ENCODE assay signal across 1 cellular context in the genomic region with DNA sequence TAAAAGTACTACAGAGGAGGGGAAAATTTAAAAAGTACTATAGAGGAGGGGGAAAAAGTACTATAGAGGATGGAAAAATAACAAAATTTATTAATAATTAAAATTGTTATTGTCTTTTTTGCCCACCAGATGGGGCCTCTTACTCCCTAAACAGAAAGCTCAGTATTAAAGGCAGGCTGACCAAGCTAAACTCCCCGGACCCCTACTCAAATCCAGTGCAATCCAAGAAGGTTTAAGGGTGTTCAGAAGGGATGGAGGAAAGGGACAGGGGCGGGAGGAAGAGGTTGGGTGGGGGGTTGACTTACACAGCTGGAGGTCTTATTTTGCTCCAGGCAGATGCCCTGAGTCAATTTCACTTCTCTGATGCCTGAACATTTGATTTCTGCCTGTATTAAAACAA.
TF ChIP-seq lines count a peak whose summit lies in the region.

No MANE protein-coding gene starts in this region.

TF ChIP-seq in GM23338, 12 proteins besides CTCF, POLR2A, EP300 and RAD21:
- TF ChIP-seq, protein P1, sequence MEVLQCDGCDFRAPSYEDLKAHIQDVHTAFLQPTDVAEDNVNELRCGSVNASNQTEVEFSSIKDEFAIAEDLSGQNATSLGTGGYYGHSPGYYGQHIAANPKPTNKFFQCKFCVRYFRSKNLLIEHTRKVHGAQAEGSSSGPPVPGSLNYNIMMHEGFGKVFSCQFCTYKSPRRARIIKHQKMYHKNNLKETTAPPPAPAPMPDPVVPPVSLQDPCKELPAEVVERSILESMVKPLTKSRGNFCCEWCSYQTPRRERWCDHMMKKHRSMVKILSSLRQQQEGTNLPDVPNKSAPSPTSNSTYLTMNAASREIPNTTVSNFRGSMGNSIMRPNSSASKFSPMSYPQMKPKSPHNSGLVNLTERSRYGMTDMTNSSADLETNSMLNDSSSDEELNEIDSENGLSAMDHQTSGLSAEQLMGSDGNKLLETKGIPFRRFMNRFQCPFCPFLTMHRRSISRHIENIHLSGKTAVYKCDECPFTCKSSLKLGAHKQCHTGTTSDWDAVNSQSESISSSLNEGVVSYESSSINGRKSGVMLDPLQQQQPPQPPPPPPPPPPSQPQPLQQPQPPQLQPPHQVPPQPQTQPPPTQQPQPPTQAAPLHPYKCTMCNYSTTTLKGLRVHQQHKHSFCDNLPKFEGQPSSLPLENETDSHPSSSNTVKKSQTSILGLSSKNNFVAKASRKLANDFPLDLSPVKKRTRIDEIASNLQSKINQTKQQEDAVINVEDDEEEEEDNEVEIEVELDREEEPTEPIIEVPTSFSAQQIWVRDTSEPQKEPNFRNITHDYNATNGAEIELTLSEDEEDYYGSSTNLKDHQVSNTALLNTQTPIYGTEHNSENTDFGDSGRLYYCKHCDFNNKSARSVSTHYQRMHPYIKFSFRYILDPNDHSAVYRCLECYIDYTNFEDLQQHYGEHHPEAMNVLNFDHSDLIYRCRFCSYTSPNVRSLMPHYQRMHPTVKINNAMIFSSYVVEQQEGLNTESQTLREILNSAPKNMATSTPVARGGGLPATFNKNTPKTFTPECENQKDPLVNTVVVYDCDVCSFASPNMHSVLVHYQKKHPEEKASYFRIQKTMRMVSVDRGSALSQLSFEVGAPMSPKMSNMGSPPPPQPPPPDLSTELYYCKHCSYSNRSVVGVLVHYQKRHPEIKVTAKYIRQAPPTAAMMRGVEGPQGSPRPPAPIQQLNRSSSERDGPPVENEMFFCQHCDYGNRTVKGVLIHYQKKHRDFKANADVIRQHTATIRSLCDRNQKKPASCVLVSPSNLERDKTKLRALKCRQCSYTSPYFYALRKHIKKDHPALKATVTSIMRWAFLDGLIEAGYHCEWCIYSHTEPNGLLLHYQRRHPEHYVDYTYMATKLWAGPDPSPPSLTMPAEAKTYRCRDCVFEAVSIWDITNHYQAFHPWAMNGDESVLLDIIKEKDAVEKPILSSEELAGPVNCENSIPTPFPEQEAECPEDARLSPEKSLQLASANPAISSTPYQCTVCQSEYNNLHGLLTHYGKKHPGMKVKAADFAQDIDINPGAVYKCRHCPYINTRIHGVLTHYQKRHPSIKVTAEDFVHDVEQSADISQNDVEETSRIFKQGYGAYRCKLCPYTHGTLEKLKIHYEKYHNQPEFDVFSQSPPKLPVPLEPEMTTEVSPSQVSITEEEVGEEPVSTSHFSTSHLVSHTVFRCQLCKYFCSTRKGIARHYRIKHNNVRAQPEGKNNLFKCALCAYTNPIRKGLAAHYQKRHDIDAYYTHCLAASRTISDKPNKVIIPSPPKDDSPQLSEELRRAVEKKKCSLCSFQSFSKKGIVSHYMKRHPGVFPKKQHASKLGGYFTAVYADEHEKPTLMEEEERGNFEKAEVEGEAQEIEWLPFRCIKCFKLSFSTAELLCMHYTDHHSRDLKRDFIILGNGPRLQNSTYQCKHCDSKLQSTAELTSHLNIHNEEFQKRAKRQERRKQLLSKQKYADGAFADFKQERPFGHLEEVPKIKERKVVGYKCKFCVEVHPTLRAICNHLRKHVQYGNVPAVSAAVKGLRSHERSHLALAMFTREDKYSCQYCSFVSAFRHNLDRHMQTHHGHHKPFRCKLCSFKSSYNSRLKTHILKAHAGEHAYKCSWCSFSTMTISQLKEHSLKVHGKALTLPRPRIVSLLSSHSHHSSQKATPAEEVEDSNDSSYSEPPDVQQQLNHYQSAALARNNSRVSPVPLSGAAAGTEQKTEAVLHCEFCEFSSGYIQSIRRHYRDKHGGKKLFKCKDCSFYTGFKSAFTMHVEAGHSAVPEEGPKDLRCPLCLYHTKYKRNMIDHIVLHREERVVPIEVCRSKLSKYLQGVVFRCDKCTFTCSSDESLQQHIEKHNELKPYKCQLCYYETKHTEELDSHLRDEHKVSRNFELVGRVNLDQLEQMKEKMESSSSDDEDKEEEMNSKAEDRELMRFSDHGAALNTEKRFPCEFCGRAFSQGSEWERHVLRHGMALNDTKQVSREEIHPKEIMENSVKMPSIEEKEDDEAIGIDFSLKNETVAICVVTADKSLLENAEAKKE (CRISPR knock-in tag; IDR thresholded peaks at IDR 0.05) = no peak
- TF ChIP-seq EZH2phosphoT487 (IDR thresholded peaks at IDR 0.05; ENCODE audit: unreplicated experiment) = no peak
- TF ChIP-seq JUNB (IDR thresholded peaks at IDR 0.05; ENCODE audit: unreplicated experiment) = no peak
- TF ChIP-seq, protein P2, sequence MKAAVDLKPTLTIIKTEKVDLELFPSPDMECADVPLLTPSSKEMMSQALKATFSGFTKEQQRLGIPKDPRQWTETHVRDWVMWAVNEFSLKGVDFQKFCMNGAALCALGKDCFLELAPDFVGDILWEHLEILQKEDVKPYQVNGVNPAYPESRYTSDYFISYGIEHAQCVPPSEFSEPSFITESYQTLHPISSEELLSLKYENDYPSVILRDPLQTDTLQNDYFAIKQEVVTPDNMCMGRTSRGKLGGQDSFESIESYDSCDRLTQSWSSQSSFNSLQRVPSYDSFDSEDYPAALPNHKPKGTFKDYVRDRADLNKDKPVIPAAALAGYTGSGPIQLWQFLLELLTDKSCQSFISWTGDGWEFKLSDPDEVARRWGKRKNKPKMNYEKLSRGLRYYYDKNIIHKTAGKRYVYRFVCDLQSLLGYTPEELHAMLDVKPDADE (IDR thresholded peaks at IDR 0.05) = no peak
- TF ChIP-seq POLR2AphosphoS5 (IDR thresholded peaks at IDR 0.05; ENCODE audit: low read depth) = no peak
- TF ChIP-seq CREB1 (CRISPR knock-in tag; IDR thresholded peaks at IDR 0.05; ENCODE audit: low read depth) = no peak
- no peak for TF ChIP-seq NANOG (IDR thresholded peaks at IDR 0.05; ENCODE audit: borderline replicate concordance)
- TF ChIP-seq ZNF114 (CRISPR knock-in tag; IDR thresholded peaks at IDR 0.05) = no peak
- TF ChIP-seq, protein P3, sequence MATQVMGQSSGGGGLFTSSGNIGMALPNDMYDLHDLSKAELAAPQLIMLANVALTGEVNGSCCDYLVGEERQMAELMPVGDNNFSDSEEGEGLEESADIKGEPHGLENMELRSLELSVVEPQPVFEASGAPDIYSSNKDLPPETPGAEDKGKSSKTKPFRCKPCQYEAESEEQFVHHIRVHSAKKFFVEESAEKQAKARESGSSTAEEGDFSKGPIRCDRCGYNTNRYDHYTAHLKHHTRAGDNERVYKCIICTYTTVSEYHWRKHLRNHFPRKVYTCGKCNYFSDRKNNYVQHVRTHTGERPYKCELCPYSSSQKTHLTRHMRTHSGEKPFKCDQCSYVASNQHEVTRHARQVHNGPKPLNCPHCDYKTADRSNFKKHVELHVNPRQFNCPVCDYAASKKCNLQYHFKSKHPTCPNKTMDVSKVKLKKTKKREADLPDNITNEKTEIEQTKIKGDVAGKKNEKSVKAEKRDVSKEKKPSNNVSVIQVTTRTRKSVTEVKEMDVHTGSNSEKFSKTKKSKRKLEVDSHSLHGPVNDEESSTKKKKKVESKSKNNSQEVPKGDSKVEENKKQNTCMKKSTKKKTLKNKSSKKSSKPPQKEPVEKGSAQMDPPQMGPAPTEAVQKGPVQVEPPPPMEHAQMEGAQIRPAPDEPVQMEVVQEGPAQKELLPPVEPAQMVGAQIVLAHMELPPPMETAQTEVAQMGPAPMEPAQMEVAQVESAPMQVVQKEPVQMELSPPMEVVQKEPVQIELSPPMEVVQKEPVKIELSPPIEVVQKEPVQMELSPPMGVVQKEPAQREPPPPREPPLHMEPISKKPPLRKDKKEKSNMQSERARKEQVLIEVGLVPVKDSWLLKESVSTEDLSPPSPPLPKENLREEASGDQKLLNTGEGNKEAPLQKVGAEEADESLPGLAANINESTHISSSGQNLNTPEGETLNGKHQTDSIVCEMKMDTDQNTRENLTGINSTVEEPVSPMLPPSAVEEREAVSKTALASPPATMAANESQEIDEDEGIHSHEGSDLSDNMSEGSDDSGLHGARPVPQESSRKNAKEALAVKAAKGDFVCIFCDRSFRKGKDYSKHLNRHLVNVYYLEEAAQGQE (IDR thresholded peaks at IDR 0.05; ENCODE audit: unreplicated experiment) = no peak
- TF ChIP-seq EZH2 (IDR thresholded peaks at IDR 0.05; ENCODE audit: low read depth, unreplicated experiment) = no peak
- TF ChIP-seq STAT1 (IDR thresholded peaks at IDR 0.05; ENCODE audit: unreplicated experiment) = no peak
- TF ChIP-seq ZNF331 (CRISPR knock-in tag; IDR thresholded peaks at IDR 0.05; ENCODE audit: low read depth) = no peak
